15 cellular contexts compared by ENCODE assay signal in the genomic region with DNA sequence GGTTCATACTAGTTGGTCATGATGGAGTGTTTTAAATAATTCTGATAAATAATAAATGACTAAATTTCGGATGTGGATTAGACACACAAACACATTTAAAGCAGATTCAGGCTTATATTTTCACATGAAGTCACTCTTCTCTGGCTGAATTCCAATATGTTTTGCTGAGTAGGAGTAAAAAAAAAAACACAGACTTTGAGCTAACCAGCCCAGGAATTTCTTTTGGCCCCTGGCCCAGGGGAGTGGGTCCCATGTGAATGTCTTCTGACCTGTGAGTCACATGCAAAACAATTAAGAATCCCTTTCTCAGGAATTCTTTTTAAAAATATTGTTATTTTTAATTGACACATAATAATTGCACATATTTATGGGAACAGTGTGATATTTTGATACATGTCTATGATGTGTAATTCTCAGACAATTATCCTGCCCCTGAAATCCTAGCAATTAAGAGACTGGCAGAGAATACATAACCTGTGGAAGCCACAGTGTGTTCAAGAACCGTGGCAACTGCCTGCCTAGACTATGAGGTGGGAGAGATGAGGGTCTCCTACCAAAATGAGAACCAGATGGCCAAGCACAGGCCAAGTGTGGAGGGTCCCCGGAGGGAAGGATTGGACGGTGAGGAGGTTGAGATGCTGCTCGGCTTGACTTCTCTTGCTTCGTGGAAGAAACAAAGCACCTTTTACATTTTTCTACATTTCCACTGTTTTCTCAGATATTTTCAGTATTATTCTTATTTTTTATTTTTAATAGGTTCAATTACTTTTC.
DNase-seq lines count a peak whose midpoint lies in the region; ATAC-seq, FAIRE-seq and TF ChIP-seq lines count a peak whose summit lies in the region.
"Had no signal": no experiment of that assay in that cellular context is flagged by ENCODE, and none has a peak within 500 bp of the region (broad histone marks: within the 10 kb centered on the region; RNA-seq: fewer than 3 reads in every experiment).

No MANE protein-coding gene starts in this region.

- H2AFZ ChIP-seq in osteoblast (ENCODE audit: low read length): no peak overlapping the region

- ATAC-seq in GM19452 (IDR thresholded peaks at IDR 0.05; ENCODE audit: unreplicated experiment): no peak
- no peak for ATAC-seq in lower lobe of right lung
- ATAC-seq in GM18873 (IDR thresholded peaks at IDR 0.05; ENCODE audit: low FRiP score, unreplicated experiment): no peak
- ATAC-seq: activated naive CD8-positive, alpha-beta T cell treated with anti-CD3 and anti-CD28 coated beads, Interleukin-2, amount 50 U/mL, for 24 hours had no signal

- POLR2A ChIA-PET in RWPE1 (lab: Yijun Ruan, JAX; ENCODE audit: low non-redundant PET): no interaction called here

- H3K27ac ChIP-seq in osteoblast (ENCODE audit: low read depth, low read length) (peak overlapping the region; percentile 20), RWPE1 (no peak overlapping the region), lower lobe of right lung (no peak overlapping the region)
- H3K27ac ChIP-seq: BLaER1 treated with 17β-estradiol and CSF1 and Interleukin-3, amounts not matched to agents 10 nM and 100 nM had no signal

- in situ Hi-C loops in Caki2 (cut with HindIII; ENCODE audit: low pct_unique_long_range_greater_than_20kb, low sequenced_read_pairs): no loop called here

- intact Hi-C loops in lower lobe of right lung (cut with DNase I): no loop called here

- no peaks in the 10 kb centered on the region for H3K79me2 ChIP-seq in osteoblast (ENCODE audit: insufficient read depth, low read length)

- no peak overlapping the region for H3K4me2 ChIP-seq in osteoblast (ENCODE audit: insufficient read depth, low read length)
- H3K4me2 ChIP-seq: BLaER1 treated with 17β-estradiol and CSF1 and Interleukin-3, amounts not matched to agents 10 nM and 100 nM had no signal

- DNase-seq in Caki2 (ENCODE audit: low read depth) (peak; percentile 69), RCC 7860 (ENCODE audit: low spot score) (peak; percentile 61), fibroblast of pulmonary artery (ENCODE audit: low read depth) (peak; percentile 94), osteoblast (ENCODE audit: insufficient read length, low spot score, missing footprints) (peak; percentile 71), RWPE1 (ENCODE audit: low spot score) (no peak), lower lobe of right lung (no peak)
- DNase-seq: activated CD8-positive, alpha-beta memory T cell treated with anti-CD3 and anti-CD28 coated beads, Interleukin-2, amount 50 U/mL, for 48 hours; activated naive CD8-positive, alpha-beta T cell treated with anti-CD3 and anti-CD28 coated beads, Interleukin-2, amount 50 U/mL, for 24 hours; endodermal cell; NCI-H524 treated with DMSO at 0.1 percent for 48 hours; SHP77; small intestine had no signal

- no peaks in the 10 kb centered on the region for H3K27me3 ChIP-seq in osteoblast (ENCODE audit: insufficient read depth, low read length)
- H3K27me3 ChIP-seq in lower lobe of right lung (ENCODE audit: low read depth): no peaks in the 10 kb centered on the region
- H3K27me3 ChIP-seq: BLaER1 treated with 17β-estradiol and CSF1 and Interleukin-3, amounts not matched to agents 10 nM and 100 nM had no signal

- H3K4me1 ChIP-seq in osteoblast (ENCODE audit: insufficient read depth, low read length): peaks cover 10% of the 10 kb centered on the region
- no peaks in the 10 kb centered on the region for H3K4me1 ChIP-seq in lower lobe of right lung
- H3K4me1 ChIP-seq: BLaER1 treated with 17β-estradiol and CSF1 and Interleukin-3, amounts not matched to agents 10 nM and 100 nM had no signal

- H3K4me3 ChIP-seq in fibroblast of pulmonary artery (replicated peaks; ENCODE audit: low read depth, low read length) (no peak overlapping the region), osteoblast (ENCODE audit: insufficient read depth, low read length) (no peak overlapping the region), lower lobe of right lung (no peak overlapping the region)
- H3K4me3 ChIP-seq: BLaER1 treated with 17β-estradiol and CSF1 and Interleukin-3, amounts not matched to agents 10 nM and 100 nM had no signal

- no peaks in the 10 kb centered on the region for H3K9me3 ChIP-seq in osteoblast (ENCODE audit: low read depth, low read length)
- no peaks in the 10 kb centered on the region for H3K9me3 ChIP-seq in lower lobe of right lung

- no peaks in the 10 kb centered on the region for H3K36me3 ChIP-seq in osteoblast (ENCODE audit: insufficient read depth, low read length)
- no peaks in the 10 kb centered on the region for H3K36me3 ChIP-seq in lower lobe of right lung
- H3K36me3 ChIP-seq: BLaER1 treated with 17β-estradiol and CSF1 and Interleukin-3, amounts not matched to agents 10 nM and 100 nM had no signal

- peak; percentile 82 for FAIRE-seq in RCC 7860 (lab: Jason Lieb, UNC)
- FAIRE-seq: small intestine had no signal

- CTCF ChIA-PET in RWPE1 (lab: Yijun Ruan, JAX): no interaction called here

- no peaks in the 10 kb centered on the region for H4K20me1 ChIP-seq in osteoblast (ENCODE audit: insufficient read depth, low read length)
- H4K20me1 ChIP-seq: BLaER1 treated with 17β-estradiol and CSF1 and Interleukin-3, amounts not matched to agents 10 nM and 100 nM had no signal

- TF ChIP-seq CTCF in fibroblast of pulmonary artery (IDR thresholded peaks at IDR 0.05; ENCODE audit: low read length, missing control alignments): no peak
- no peak for TF ChIP-seq CTCF in osteoblast (IDR thresholded peaks at IDR 0.05; ENCODE audit: extremely low read depth, low read depth, low read length)
- TF ChIP-seq CTCF in RWPE1 (conservative IDR thresholded peaks at IDR 0.05; ENCODE audit: low read depth): no peak
- no peak for TF ChIP-seq CTCF in lower lobe of right lung (IDR thresholded peaks at IDR 0.05)

Comparison
In these comparisons a context has a peak if more than half of its experiments do, and no peak if none do; other contexts are left out.
1. DNase-seq: peak in Caki2 (single experiment), RCC 7860 (single experiment), fibroblast of pulmonary artery (single experiment) and osteoblast (single experiment); none in RWPE1 (single experiment) and lower lobe of right lung (single experiment).